8 cellular contexts compared by ENCODE assay signal in the genomic region with DNA sequence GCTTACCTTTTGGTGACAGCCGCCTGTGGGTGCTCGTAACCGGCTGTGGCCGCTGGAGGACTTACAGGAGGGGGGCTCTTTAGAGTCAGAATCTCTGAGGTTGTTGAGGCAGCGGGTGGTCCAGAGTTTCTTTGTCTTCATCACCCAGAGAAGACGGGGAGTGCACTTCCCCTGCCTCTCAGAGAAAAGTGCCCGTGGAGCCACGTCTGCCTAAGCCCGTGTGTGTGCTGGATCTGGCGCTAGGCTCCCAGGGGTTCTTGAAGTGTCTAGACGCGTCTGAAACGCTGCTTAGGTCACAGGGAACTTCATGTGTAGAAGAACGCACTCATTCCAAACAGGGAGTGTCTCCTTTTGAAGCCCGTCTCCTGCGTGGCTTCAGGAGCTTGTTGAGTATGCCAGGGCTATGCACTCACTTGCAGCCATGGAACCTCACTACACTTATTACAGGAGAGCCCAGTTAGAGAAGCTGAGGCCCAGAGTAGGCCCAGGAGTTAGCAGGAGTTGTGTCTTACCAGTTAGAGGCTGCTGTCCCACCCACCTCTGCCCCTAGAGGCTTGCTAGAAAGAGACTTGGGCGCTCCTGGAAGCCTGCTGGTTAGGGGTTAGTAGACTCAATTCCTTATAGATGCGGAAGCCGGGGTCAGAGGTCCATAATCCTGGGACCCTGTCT. TPM values are rescaled to one million over a fixed set of nuclear protein-coding genes. Genes with fewer than 3 reads are reported as not detected.
DNase-seq lines count a peak whose midpoint lies in the region; ATAC-seq and TF ChIP-seq lines count a peak whose summit lies in the region.

No MANE protein-coding gene starts in this region.

- H3K36me3 ChIP-seq in H7 (replicated peaks; ENCODE audit: control insufficient read depth, insufficient read depth, low read length): peaks cover 36% of the 10 kb centered on the region
- peaks cover 48% of the 10 kb centered on the region for H3K36me3 ChIP-seq in SK-N-MC (ENCODE audit: insufficient read depth, low read length)
- H3K36me3 ChIP-seq in gastrocnemius medialis: peaks cover 0 to 41% of the 10 kb centered on the region in 2 donors

- no peak for TF ChIP-seq CTCF in gastrocnemius medialis (IDR thresholded peaks at IDR 0.05 in 4 of 5, conservative IDR thresholded peaks at IDR 0.05 in 1 of 5)

- peaks cover 30 to 42% of the 10 kb centered on the region in 2 donors for H3K4me1 ChIP-seq in gastrocnemius medialis

- DNase-seq in H7: no peak
- no peak for DNase-seq in SK-N-MC (ENCODE audit: low read depth, low spot score)
- DNase-seq in fibroblast of peridontal ligament (ENCODE audit: extremely low read depth): peak; percentile 30
- DNase-seq in gastrocnemius medialis: no peak
- DNase-seq in cerebellar nuclear complex (lab: John Stamatoyannopoulos, UW): no peak
- DNase-seq in posterior vena cava (ENCODE audit: low spot score): no peak
- DNase-seq in ecto neural progenitor cell (ENCODE audit: low spot score): no peak

- no peaks in the 10 kb centered on the region for H3K27me3 ChIP-seq in H7 (ENCODE audit: control insufficient read depth, insufficient read depth, low read length)
- H3K27me3 ChIP-seq in gastrocnemius medialis: no peaks in the 10 kb centered on the region

- no peak for TF ChIP-seq POLR2A in gastrocnemius medialis (IDR thresholded peaks at IDR 0.05)

- peak overlapping the region; percentile 86 for H3K4me3 ChIP-seq in H7 (ENCODE audit: insufficient read depth, low read depth, low read length)
- peak overlapping the region; percentile 89 for H3K4me3 ChIP-seq in SK-N-MC
- H3K4me3 ChIP-seq in gastrocnemius medialis: peak overlapping the region; percentile 68 to 73 (median 69)

- intact Hi-C loops in gastrocnemius medialis (cut with DNase I; ENCODE audit: low total_unique reads): loop anchor here (1.0 to 2.0 kb wide), 2 partner anchors 11 to 59 kb away; partner anchors contain the start of gene MTG2
- intact Hi-C loops in posterior vena cava (cut with DNase I): loop anchor here (5.0 kb wide), 1 partner anchor 56 kb away; the partner anchor contains the start of gene TAF4 (in 2 of the 2)

- in situ Hi-C loops in gastrocnemius medialis (cut with MboI; ENCODE audit: low sequenced_read_pairs in 4 of 4): loop anchor here in 1 of 4 donors (10.0 kb wide), 1 partner anchor 59 kb away; the partner anchor contains the start of gene TAF4

- H3K9me3 ChIP-seq in SK-N-MC (ENCODE audit: low read depth, low read length) (no peaks in the 10 kb centered on the region), gastrocnemius medialis (no peaks in the 10 kb centered on the region)

- H3K9ac ChIP-seq in SK-N-MC (ENCODE audit: insufficient read length): peak overlapping the region; percentile 84

- no peak for ATAC-seq in gastrocnemius medialis
- ATAC-seq in GM19452 (IDR thresholded peaks at IDR 0.05; ENCODE audit: unreplicated experiment): no peak

- H3K27ac ChIP-seq in SK-N-MC (peak overlapping the region; percentile 15), gastrocnemius medialis (peak overlapping the region; percentile 91 to 97 (median 94))

RNA-seq across cellular contexts. Expression of gene LSM14B, which starts 1.3 kb away (rescaled TPM):
- total RNA-seq in H7 (2014; rRNA removed; shearing (Covaris generic)): 67.6 and 68.6 TPM in 2 replicates
- 10 to 100 TPM; 28.0 to 52.5 (median 36.2) TPM for total RNA-seq in gastrocnemius medialis
- total RNA-seq in posterior vena cava: 10 to 100 TPM; 24.4 to 26.3 TPM

RNA-seq across cellular contexts. Expression of gene PSMA7, which starts 19.6 kb away (rescaled TPM):
- 413 and 501 TPM in 2 replicates for total RNA-seq in H7 (2014; rRNA removed; shearing (Covaris generic))
- total RNA-seq in gastrocnemius medialis (1,000 to 10,000 TPM in 2 of 4 donors, 100 to 1,000 TPM in 2; 632 to 1,338 (median 1,003) TPM), posterior vena cava (100 to 1,000 TPM; 179 to 194 TPM)

RNA-seq across cellular contexts. Expression of gene SS18L1, which starts 20.0 kb away (rescaled TPM):
- 15.1 and 25.1 TPM in 2 replicates for total RNA-seq in H7 (2014; rRNA removed; shearing (Covaris generic))
- 10 to 100 TPM; 11.5 to 31.8 (median 16.9) TPM for total RNA-seq in gastrocnemius medialis
- total RNA-seq in posterior vena cava: 10 to 100 TPM in 1 of 2 donors, 1 to 10 TPM in 1; 9.7 to 10.3 TPM

RNA-seq across cellular contexts. Expression of gene TAF4, which starts 57.9 kb away (rescaled TPM):
- total RNA-seq in H7 (2014; rRNA removed; shearing (Covaris generic)): 5.2 and 8.0 TPM in 2 replicates
- 10 to 100 TPM in 3 of 4 donors, 1 to 10 TPM in 1; 8.0 to 24.9 (median 13.9) TPM for total RNA-seq in gastrocnemius medialis
- total RNA-seq in posterior vena cava: 10 to 100 TPM in 1 of 2 donors, 1 to 10 TPM in 1; 8.8 to 11.4 TPM

RNA-seq across cellular contexts. Expression of gene MTG2, which starts 59.2 kb away (rescaled TPM):
- total RNA-seq in H7 (2014; rRNA removed; shearing (Covaris generic)): 32.7 and 37.8 TPM in 2 replicates
- total RNA-seq in gastrocnemius medialis (10 to 100 TPM; 21.0 to 50.8 (median 29.3) TPM), posterior vena cava (10 to 100 TPM; 19.8 to 23.8 TPM)
